In the genomic region with DNA sequence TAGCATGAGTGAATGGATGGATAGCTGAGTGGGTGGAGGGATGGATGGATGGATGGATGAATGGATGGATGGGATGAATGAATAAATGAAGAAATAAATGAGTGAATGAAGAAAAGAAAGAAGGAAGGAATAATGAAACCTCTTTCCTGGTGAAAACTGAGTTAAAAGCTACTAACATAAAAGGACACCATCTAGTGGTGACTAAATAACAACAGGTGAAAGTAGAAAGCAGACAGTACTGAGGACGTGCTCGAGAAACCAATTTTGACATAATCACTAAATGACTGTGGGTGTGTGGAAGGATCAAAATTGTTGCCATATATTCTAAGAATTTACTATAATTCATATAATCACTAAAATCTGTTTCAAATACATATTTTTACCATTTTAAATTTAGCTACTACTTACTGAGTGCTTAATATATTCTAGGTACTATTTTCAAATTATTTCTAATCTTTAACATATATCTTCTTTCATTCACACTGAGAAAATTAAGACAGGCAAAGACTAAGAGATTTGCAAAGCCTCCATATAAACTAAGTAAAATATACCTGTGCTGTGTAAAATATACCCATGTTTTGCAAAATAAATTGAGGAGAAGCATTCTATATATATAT, we compare ENCODE assay signal across 9 cellular contexts.
DNase-seq lines count a peak whose midpoint lies in the region; ATAC-seq and TF ChIP-seq lines count a peak whose summit lies in the region.
"Had no signal": no experiment of that assay in that cellular context is flagged by ENCODE, and none has a peak within 500 bp of the region (broad histone marks: within the 10 kb centered on the region; RNA-seq: fewer than 3 reads in every experiment).

No MANE protein-coding gene starts in this region.

- H3K27ac ChIP-seq in dorsolateral prefrontal cortex (no peak overlapping the region), prostate gland (no peak overlapping the region)
- H3K27ac ChIP-seq: BLaER1 had no signal

- H3K27me3 ChIP-seq in dorsolateral prefrontal cortex (no peaks in the 10 kb centered on the region), prostate gland (replicated peaks; ENCODE audit: insufficient read depth) (no peaks in the 10 kb centered on the region)
- H3K27me3 ChIP-seq: BLaER1 had no signal

- intact Hi-C loops in dorsolateral prefrontal cortex (cut with DNase I) (loop anchor here in 1 of 2 donors (10.0 kb wide), 1 partner anchor 320 kb away; no protein-coding TSS in a partner anchor), prostate gland (cut with DNase I) (no loop called here)

- no peak for TF ChIP-seq POLR2A in prostate gland (IDR thresholded peaks at IDR 0.05)

- H3K4me3 ChIP-seq in dorsolateral prefrontal cortex (peak overlapping the region in 1 of 59 donors; percentile 2), prostate gland (no peak overlapping the region)
- H3K4me3 ChIP-seq: BLaER1 had no signal

- H3K4me1 ChIP-seq in prostate gland (replicated peaks): no peaks in the 10 kb centered on the region
- H3K4me1 ChIP-seq: BLaER1 had no signal

- DNase-seq in DMS 273 (lab: John Stamatoyannopoulos, UW; ENCODE audit: unreplicated experiment) (peak; percentile 50), DMS 273 treated with DMSO at 0.1 percent for 48 hours (lab: John Stamatoyannopoulos, UW) (no peak), NCI-H526 treated with DMSO at 0.1 percent for 48 hours (lab: John Stamatoyannopoulos, UW) (peak; percentile 60), dorsolateral prefrontal cortex (no peak), prostate gland (ENCODE audit: low spot score) (no peak), midbrain (lab: John Stamatoyannopoulos, UW) (no peak)

- ATAC-seq in HG03097 (IDR thresholded peaks at IDR 0.05; ENCODE audit: low FRiP score, unreplicated experiment) (peak; percentile 74), HG03520 (IDR thresholded peaks at IDR 0.05; ENCODE audit: unreplicated experiment) (no peak)

- TF ChIP-seq CTCF in dorsolateral prefrontal cortex (IDR thresholded peaks at IDR 0.05 in 54 of 56, conservative IDR thresholded peaks at IDR 0.05 in 2 of 56; ENCODE audit: low read depth in 1 of 56, partially characterized antibody in 56 of 56): peak; percentile 38 to 72 (median 58)
- peak in 3 of 4 experiments; percentile 39 to 58 (median 43) for TF ChIP-seq CTCF in prostate gland (IDR thresholded peaks at IDR 0.05)

- H3K9me3 ChIP-seq in prostate gland: no peaks in the 10 kb centered on the region
- H3K9me3 ChIP-seq: BLaER1 had no signal

- WGBS in prostate gland: 9% methylated on average over 2 of the region's 2 CpGs

- H3K36me3 ChIP-seq in prostate gland: no peaks in the 10 kb centered on the region
- H3K36me3 ChIP-seq: BLaER1 had no signal

Comparison
In these comparisons a context has a peak if more than half of its experiments do, and no peak if none do; other contexts are left out.
1. DNase-seq: peak in DMS 273 (single experiment) and NCI-H526 treated with DMSO at 0.1 percent for 48 hours (single experiment); none in DMS 273 treated with DMSO at 0.1 percent for 48 hours (single experiment), dorsolateral prefrontal cortex (0 of 10), prostate gland (single experiment) and midbrain (single experiment).